In the genomic region with DNA sequence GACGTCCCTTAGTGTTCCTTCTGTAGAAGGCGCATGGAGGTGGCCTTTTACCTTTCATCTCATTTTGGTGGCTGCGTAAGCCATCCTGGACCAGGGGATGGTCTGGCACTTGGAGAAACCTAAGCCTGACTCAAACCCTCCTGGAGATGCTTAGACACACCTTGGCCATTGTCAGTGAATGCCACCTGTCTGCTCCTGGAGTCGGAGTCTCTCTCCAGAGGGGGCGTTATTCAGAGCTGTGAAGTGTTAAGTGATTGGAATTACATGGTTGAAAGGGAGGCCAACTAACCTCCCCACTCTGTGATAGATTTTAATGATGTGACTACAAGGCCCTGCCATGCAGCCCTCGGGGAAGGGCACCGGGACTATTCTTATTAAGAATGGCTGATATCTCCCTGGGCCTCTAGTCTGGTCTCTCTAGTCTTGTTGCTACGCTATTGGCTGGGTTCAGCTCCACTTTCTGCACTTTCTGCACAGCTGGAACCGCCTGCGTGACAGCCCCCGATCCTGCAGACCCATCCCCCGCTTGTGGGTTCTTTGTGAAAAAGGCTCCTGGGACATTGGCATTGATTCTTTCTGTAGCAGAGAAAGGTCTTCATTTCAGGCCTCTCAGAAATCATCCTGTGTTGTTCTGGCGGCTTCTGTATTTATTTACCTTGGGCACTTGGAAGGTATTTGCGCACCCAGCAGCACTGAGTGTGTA, we compare ENCODE assay signal across 19 cellular contexts. TPM values are rescaled to one million over a fixed set of nuclear protein-coding genes. Genes with fewer than 3 reads are reported as not detected.
DNase-seq lines count a peak whose midpoint lies in the region; ATAC-seq and TF ChIP-seq lines count a peak whose summit lies in the region.
"Had no signal": no experiment of that assay in that cellular context is flagged by ENCODE, and none has a peak within 500 bp of the region (broad histone marks: within the 10 kb centered on the region; RNA-seq: fewer than 3 reads in every experiment).

No MANE protein-coding gene starts in this region.

- H3K4me1 ChIP-seq in adipocyte (ENCODE audit: control insufficient read depth, insufficient read depth, low read length) (peaks cover 49% of the 10 kb centered on the region), left lung (peaks cover 28 to 78% of the 10 kb centered on the region in 2 donors), suprapubic skin (peaks cover 82% of the 10 kb centered on the region)

- WGBS in suprapubic skin = 75% methylated on average over 14 of the region's 14 CpGs

- H3K36me3 ChIP-seq in adipocyte (ENCODE audit: control insufficient read depth, insufficient read depth, low read length, severe bottlenecking) (no peaks in the 10 kb centered on the region), left lung (no peaks in the 10 kb centered on the region), suprapubic skin (no peaks in the 10 kb centered on the region)
- H3K36me3 ChIP-seq: gastrocnemius medialis had no signal

- TF ChIP-seq EP300 in suprapubic skin (IDR thresholded peaks at IDR 0.05) = no peak

- ATAC-seq in left lung (no peak), HG02973 (IDR thresholded peaks at IDR 0.05; ENCODE audit: unreplicated experiment) (no peak)
- ATAC-seq: CD8-positive, alpha-beta T cell; gastrocnemius medialis had no signal

- DNase-seq in NCI-H1417 (lab: John Stamatoyannopoulos, UW) = peak in 2 of 3 experiments; percentile 74 to 75
- no peak for DNase-seq in NCI-H1417 treated with DMSO at 0.1 percent for 48 hours (lab: John Stamatoyannopoulos, UW)
- no peak for DNase-seq in adipocyte (ENCODE audit: low read depth)
- peak in 1 of 2 donors; percentile 29 for DNase-seq in left lung
- DNase-seq in suprapubic skin (ENCODE audit: low spot score in 2 of 2) = no peak
- DNase-seq in kidney tubule cell (ENCODE audit: low spot score) = no peak
- no peak for DNase-seq in DMS114 treated with DMSO at 0.1 percent for 48 hours (lab: John Stamatoyannopoulos, UW; ENCODE audit: unreplicated experiment)
- DNase-seq: 8988T; activated CD4-positive, CD25-positive, alpha-beta regulatory T cell; activated gamma-delta T cell treated with Interleukin-2 at 50 U/mL for 16 hours; CD8-positive, alpha-beta T cell; effector CD8-positive, alpha-beta T cell; gastrocnemius medialis; immature natural killer cell; NCI-H2081 treated with DMSO at 0.1 percent for 48 hours; stimulated activated CD4-positive, alpha-beta T cell treated with anti-CD3 and anti-CD28 coated beads, Interleukin-2, amount 100 ng/mL, for 24 hours; SW 1271; trophoblast cell had no signal

- intact Hi-C loops in left lung (cut with DNase I) = no loop called here

- H3K9me3 ChIP-seq in adipocyte (ENCODE audit: control insufficient read depth, low read length) (no peaks in the 10 kb centered on the region), left lung (no peaks in the 10 kb centered on the region), suprapubic skin (no peaks in the 10 kb centered on the region)
- H3K9me3 ChIP-seq: gastrocnemius medialis had no signal

- TF ChIP-seq CTCF in left lung (IDR thresholded peaks at IDR 0.05) (no peak), suprapubic skin (IDR thresholded peaks at IDR 0.05) (no peak)

- H3K9ac ChIP-seq in adipocyte (ENCODE audit: low read length) = peak overlapping the region; percentile 68

- H3K27ac ChIP-seq in left lung (peak overlapping the region; percentile 65 to 75), suprapubic skin (peak overlapping the region; percentile 48)
- H3K27ac ChIP-seq: gastrocnemius medialis had no signal

- H3K4me3 ChIP-seq in adipocyte (ENCODE audit: low read length) (no peak overlapping the region), left lung (no peak overlapping the region), suprapubic skin (no peak overlapping the region)
- H3K4me3 ChIP-seq: gastrocnemius medialis had no signal

- TF ChIP-seq POLR2A in suprapubic skin (IDR thresholded peaks at IDR 0.05) = no peak

- no peaks in the 10 kb centered on the region for H3K27me3 ChIP-seq in adipocyte (replicated peaks; ENCODE audit: control insufficient read depth, insufficient read depth, low read length)
- H3K27me3 ChIP-seq in left lung = peaks cover 6 to 35% of the 10 kb centered on the region in 2 donors
- no peaks in the 10 kb centered on the region for H3K27me3 ChIP-seq in suprapubic skin

RNA-seq across cellular contexts. Expression of a gene that starts 4.2 kb away (rescaled TPM):
- 10 to 100 TPM; 26.5 to 40.9 TPM for total RNA-seq in left lung
- total RNA-seq in suprapubic skin = 10 to 100 TPM; 34.8 to 74.5 (median 64.9) TPM

RNA-seq across cellular contexts. Expression of a gene that starts 41.2 kb away (rescaled TPM):
- total RNA-seq in left lung = 10 to 100 TPM in 1 of 2 donors, 1 to 10 TPM in 1; 8.7 to 17.8 TPM
- total RNA-seq in suprapubic skin = 10 to 100 TPM in 3 of 4 donors, 1 to 10 TPM in 1; 5.7 to 27.0 (median 17.4) TPM

Comparison
In these comparisons a context has a peak if more than half of its experiments do, and no peak if none do; other contexts are left out.
1. DNase-seq: peak in NCI-H1417 (2 of 3); none in NCI-H1417 treated with DMSO at 0.1 percent for 48 hours (single experiment), adipocyte (single experiment), suprapubic skin (0 of 2), kidney tubule cell (single experiment) and DMS114 treated with DMSO at 0.1 percent for 48 hours (single experiment).